19 cellular contexts compared by ENCODE assay signal in genomic region chr11:28964811-28965210, GRCh38.
DNase-seq lines count a peak whose midpoint lies in the region; ATAC-seq and TF ChIP-seq lines count a peak whose summit lies in the region.
"Had no signal": no experiment of that assay in that cellular context is flagged by ENCODE, and none has a peak within 500 bp of the region (broad histone marks: within the 10 kb centered on the region; RNA-seq: fewer than 3 reads in every experiment).

No MANE protein-coding gene starts in this region.

- no peak overlapping the region for H3K4me3 ChIP-seq in ACC112 (ENCODE audit: low read depth, low read length)
- no peak overlapping the region for H3K4me3 ChIP-seq in lower leg skin (ENCODE audit: low read depth, poor library complexity, severe bottlenecking)
- H3K4me3 ChIP-seq in lower lobe of right lung: no peak overlapping the region
- H3K4me3 ChIP-seq: PC-9, SK-N-MC had no signal

- H3K79me2 ChIP-seq in ACC112 (ENCODE audit: control insufficient read depth, insufficient read depth, low read length, unreplicated experiment): no peaks in the 10 kb centered on the region

- intact Hi-C loops in lower leg skin (cut with DNase I; ENCODE audit: low total_unique reads) (no loop called here), lower lobe of right lung (cut with DNase I) (no loop called here)

- H3K27ac ChIP-seq in ACC112 (ENCODE audit: low read depth, low read length): peak overlapping the region; percentile 53
- no peak overlapping the region for H3K27ac ChIP-seq in lower lobe of right lung
- H3K27ac ChIP-seq: 22Rv1, C4-2B, PC-9, SK-N-MC had no signal

- TF ChIP-seq CTCF in lower leg skin (IDR thresholded peaks at IDR 0.05) (no peak), lower lobe of right lung (IDR thresholded peaks at IDR 0.05) (no peak)

- H3K27me3 ChIP-seq in ACC112 (ENCODE audit: insufficient read depth, low read length): no peaks in the 10 kb centered on the region
- H3K27me3 ChIP-seq in lower lobe of right lung (ENCODE audit: low read depth): no peaks in the 10 kb centered on the region

- H3K9me3 ChIP-seq in lower lobe of right lung: no peaks in the 10 kb centered on the region

- H2AFZ ChIP-seq in ACC112 (ENCODE audit: low read length, unreplicated experiment): peak overlapping the region; percentile 19
- H2AFZ ChIP-seq: PC-9 had no signal

- no peak for TF ChIP-seq POLR2A in lower leg skin (IDR thresholded peaks at IDR 0.05)

- 89 to 90% methylated on average over 1 of the region's 1 CpG for WGBS in lower leg skin, 2 donors

- DNase-seq in GM03348 (ENCODE audit: low spot score): peak; percentile 21
- peak; percentile 59 for DNase-seq in fibroblast of peridontal ligament (ENCODE audit: extremely low read depth)
- DNase-seq in lower leg skin (ENCODE audit: low spot score in 2 of 2): no peak
- no peak for DNase-seq in cerebellum (ENCODE audit: low spot score)
- DNase-seq in lower lobe of right lung: no peak
- DNase-seq in cortex of kidney (lab: John Stamatoyannopoulos, UW): no peak
- DNase-seq: DMS 273 treated with DMSO at 0.1 percent for 48 hours, H7, KG1, NCI-H1048, NCI-H1436 treated with DMSO at 0.1 percent for 48 hours, NCI-H2029 treated with DMSO at 0.1 percent for 48 hours, NCI-H82, PC-9 had no signal

- ATAC-seq in SK-N-SH treated with all-trans-retinoic acid at 6 μM for 48 hours: no peak
- no peak for ATAC-seq in lower lobe of right lung

- H3K36me3 ChIP-seq in ACC112 (ENCODE audit: insufficient read depth, low read length): no peaks in the 10 kb centered on the region; the same call in 1 of the 2 replicates
- H3K36me3 ChIP-seq in lower lobe of right lung: no peaks in the 10 kb centered on the region

- H3K4me1 ChIP-seq in ACC112 (ENCODE audit: control insufficient read depth, insufficient read depth, low read length, unreplicated experiment): peaks cover 35% of the 10 kb centered on the region
- H3K4me1 ChIP-seq in lower lobe of right lung: no peaks in the 10 kb centered on the region

TF ChIP-seq in SK-N-SH treated with all-trans-retinoic acid at 6 μM for 48 hours, 23 proteins besides CTCF, POLR2A, EP300 and RAD21:
- TF ChIP-seq BACH2 (CRISPR knock-in tag; IDR thresholded peaks at IDR 0.05; ENCODE audit: borderline replicate concordance) (no peak), PPARA (CRISPR knock-in tag; IDR thresholded peaks at IDR 0.05; ENCODE audit: borderline replicate concordance) (no peak), TSHZ2 (CRISPR knock-in tag; IDR thresholded peaks at IDR 0.05) (no peak), CSRNP3 (CRISPR knock-in tag; IDR thresholded peaks at IDR 0.05) (no peak), ZFP30 (CRISPR knock-in tag; IDR thresholded peaks at IDR 0.05) (0 out of 2 replicates have a peak, but pooled peaks have one; percentile 8), POU6F1 (CRISPR knock-in tag; IDR thresholded peaks at IDR 0.05; ENCODE audit: borderline replicate concordance, low read depth) (no peak)

Comparison
In these comparisons a context has a peak if more than half of its experiments do, and no peak if none do; other contexts are left out.
1. DNase-seq: peak in GM03348 (single experiment) and fibroblast of peridontal ligament (single experiment); none in lower leg skin (0 of 2), cerebellum (single experiment), lower lobe of right lung (single experiment) and cortex of kidney (single experiment).